Comparison of ENCODE assay signal across 10 cellular contexts in genomic region chr13:40388617-40389016, GRCh38.
DNase-seq lines count a peak whose midpoint lies in the region; ATAC-seq lines count a peak whose summit lies in the region.
"Had no signal": no experiment of that assay in that cellular context is flagged by ENCODE, and none has a peak within 500 bp of the region (broad histone marks: within the 10 kb centered on the region; RNA-seq: fewer than 3 reads in every experiment).

No MANE protein-coding gene starts in this region.

- H3K27ac ChIP-seq in caudate nucleus (ENCODE audit: low read depth, low read length) = peak overlapping the region; percentile 49
- H3K27ac ChIP-seq: A549, epithelial cell of prostate had no signal

- peak; percentile 23 for DNase-seq in NCI-H2029 (lab: John Stamatoyannopoulos, UW)
- DNase-seq in NCI-H2029 treated with DMSO at 0.1 percent for 48 hours (lab: John Stamatoyannopoulos, UW) = no peak
- peak; percentile 71 for DNase-seq in UCSD-AML1 (lab: John Stamatoyannopoulos, UW; ENCODE audit: unreplicated experiment)
- no peak for DNase-seq in caudate nucleus (lab: John Stamatoyannopoulos, UW)
- peak; percentile 69 to 81 for DNase-seq in stimulated activated CD4-positive, alpha-beta T cell treated with anti-CD3 and anti-CD28 coated beads, Interleukin-15, amount 100 ng/mL, for 48 hours (ENCODE audit: low read depth in 2 of 2)
- no peak for DNase-seq in NCI-H2227 treated with DMSO at 0.1 percent for 48 hours (lab: John Stamatoyannopoulos, UW)
- no peak for DNase-seq in NCI-H1048 (lab: John Stamatoyannopoulos, UW)

- peak; percentile 100 for ATAC-seq in HG03108 (IDR thresholded peaks at IDR 0.05; ENCODE audit: unreplicated experiment)
- ATAC-seq: A549 had no signal

Comparison
In these comparisons a context has a peak if more than half of its experiments do, and no peak if none do; other contexts are left out.
1. DNase-seq: peak in NCI-H2029 (single experiment), UCSD-AML1 (single experiment) and stimulated activated CD4-positive, alpha-beta T cell treated with anti-CD3 and anti-CD28 coated beads, Interleukin-15, amount 100 ng/mL, for 48 hours (2 of 2); none in NCI-H2029 treated with DMSO at 0.1 percent for 48 hours (single experiment), caudate nucleus (0 of 61), NCI-H2227 treated with DMSO at 0.1 percent for 48 hours (single experiment) and NCI-H1048 (single experiment).